In genomic region chr4:98542011-98542410, GRCh38 we compare ENCODE assay signal across 22 cellular contexts.
DNase-seq lines count a peak whose midpoint lies in the region; ATAC-seq, FAIRE-seq and TF ChIP-seq lines count a peak whose summit lies in the region.
"Had no signal": no experiment of that assay in that cellular context is flagged by ENCODE, and none has a peak within 500 bp of the region (broad histone marks: within the 10 kb centered on the region; RNA-seq: fewer than 3 reads in every experiment).

No MANE protein-coding gene starts in this region.

- H3K27ac ChIP-seq in foreskin keratinocyte, result peak overlapping the region; percentile 27
- no peak overlapping the region for H3K27ac ChIP-seq in HepG2 (ENCODE audit: extremely low read length, insufficient read depth, low read length)
- no peak overlapping the region for H3K27ac ChIP-seq in mammary epithelial cell (ENCODE audit: insufficient read depth, low read depth, low read length)
- H3K27ac ChIP-seq: 22Rv1, BLaER1, C4-2B had no signal

- no peak overlapping the region for H3K4me2 ChIP-seq in HepG2 (ENCODE audit: low read depth, low read length)
- H3K4me2 ChIP-seq in mammary epithelial cell (ENCODE audit: insufficient read depth, low read depth, low read length), result no peak overlapping the region
- H3K4me2 ChIP-seq: BLaER1, GM23338 had no signal

- H3K79me2 ChIP-seq in HepG2 (ENCODE audit: insufficient read depth, low read length) (no peaks in the 10 kb centered on the region), mammary epithelial cell (ENCODE audit: insufficient read depth, low read length) (peaks cover 78% of the 10 kb centered on the region)

- H3K27me3 ChIP-seq in bronchial epithelial cell (ENCODE audit: control insufficient read depth, insufficient read depth, low read length) (no peaks in the 10 kb centered on the region), foreskin keratinocyte (no peaks in the 10 kb centered on the region), HepG2 (ENCODE audit: control insufficient read depth in 1 of 2, insufficient read depth in 2 of 2, low read length in 2 of 2) (peaks cover 0 to 5% of the 10 kb centered on the region in 2 experiments; a peak in 1 of 5 replicates), mammary epithelial cell (ENCODE audit: insufficient read depth, low read length) (no peaks in the 10 kb centered on the region)
- H3K27me3 ChIP-seq: BLaER1 had no signal

- ATAC-seq in esophagus mucosa, result peak; percentile 81
- peak; percentile 69 for ATAC-seq in foreskin keratinocyte
- no peak for ATAC-seq in HepG2
- ATAC-seq in GM19328 (IDR thresholded peaks at IDR 0.05; ENCODE audit: unreplicated experiment), result no peak
- ATAC-seq: CD8-positive, alpha-beta T cell; GM23338; HCT116 had no signal

- peak; percentile 20 for DNase-seq in NCI-H69 (lab: John Stamatoyannopoulos, UW)
- DNase-seq in bronchial epithelial cell (ENCODE audit: low read depth), result peak; percentile 90
- peak in 1 of 2 donors; percentile 58 for DNase-seq in foreskin keratinocyte
- DNase-seq in HPDE6-E6E7 (ENCODE audit: extremely low spot score), result no peak
- no peak for DNase-seq in HepG2 (ENCODE audit: low spot score)
- no peak for DNase-seq in mammary epithelial cell
- DNase-seq: Caco-2; CD4-positive, CD25-positive, alpha-beta regulatory T cell; CD8-positive, alpha-beta T cell; DMS153; DND-41; H9 had no signal

- no peaks in the 10 kb centered on the region for H4K20me1 ChIP-seq in HepG2 (ENCODE audit: insufficient read depth, low read length)
- no peaks in the 10 kb centered on the region for H4K20me1 ChIP-seq in mammary epithelial cell (ENCODE audit: insufficient read depth, low read length)
- H4K20me1 ChIP-seq: BLaER1 had no signal

- no peak for TF ChIP-seq POLR2A in HepG2 (IDR thresholded peaks at IDR 0.05; ENCODE audit: insufficient read depth in 1 of 2, low read depth in 2 of 2, low read length in 2 of 2)

- BruUV-seq in HepG2 (replicated peaks; lab: Mats Ljungman, UMichigan) (no TSS peak), mammary epithelial cell (replicated peaks; lab: Mats Ljungman, UMichigan) (no TSS peak)

- H3K4me3 ChIP-seq in bronchial epithelial cell (ENCODE audit: low read depth, low read length) (no peak overlapping the region), HepG2 (replicated peaks in 1 of 3; ENCODE audit: insufficient read depth in 1 of 3, low read depth in 2 of 3, low read length in 3 of 3) (no peak overlapping the region), mammary epithelial cell (replicated peaks in 1 of 3; ENCODE audit: insufficient read depth in 1 of 3, low read depth in 2 of 3, low read length in 3 of 3) (no peak overlapping the region)
- H3K4me3 ChIP-seq: BLaER1, GM23338 had no signal

- intact Hi-C loops in HepG2 (cut with micrococcal nuclease; ENCODE audit: unreplicated experiment), result no loop called here
- intact Hi-C loops in mammary epithelial cell (cut with micrococcal nuclease), result loop anchor here (10.0 kb wide), 1 partner anchor 253 kb away; no protein-coding TSS in a partner anchor

- no peaks in the 10 kb centered on the region for H3K36me3 ChIP-seq in bronchial epithelial cell (ENCODE audit: control insufficient read depth, insufficient read depth, low read length)
- no peaks in the 10 kb centered on the region for H3K36me3 ChIP-seq in HepG2 (replicated peaks in 1 of 2; ENCODE audit: control insufficient read depth in 1 of 2, insufficient read depth in 2 of 2, low read length in 2 of 2)
- no peaks in the 10 kb centered on the region for H3K36me3 ChIP-seq in mammary epithelial cell (ENCODE audit: insufficient read depth, low read length)
- H3K36me3 ChIP-seq: BLaER1 had no signal

- POLR2A ChIA-PET in HepG2 (lab: Yijun Ruan, JAX), result no interaction called here

- no peak for TF ChIP-seq EP300 in HepG2 (IDR thresholded peaks at IDR 0.05; ENCODE audit: low read depth in 2 of 2, low read length in 2 of 2)
- no peak for TF ChIP-seq EP300 in HepG2 (CRISPR knock-in tag; IDR thresholded peaks at IDR 0.05; ENCODE audit: borderline replicate concordance)

- no peak overlapping the region for H3K9ac ChIP-seq in HepG2 (ENCODE audit: insufficient read depth, low read depth, low read length)
- H3K9ac ChIP-seq in mammary epithelial cell (ENCODE audit: insufficient read depth, low read length), result no peak overlapping the region
- H3K9ac ChIP-seq: BLaER1 had no signal

- H3K4me1 ChIP-seq in foreskin keratinocyte (peaks cover 24% of the 10 kb centered on the region), HepG2 (ENCODE audit: insufficient read depth, low read length) (no peaks in the 10 kb centered on the region), mammary epithelial cell (ENCODE audit: insufficient read depth, low read length) (peaks cover 28% of the 10 kb centered on the region)
- H3K4me1 ChIP-seq: BLaER1, Caco-2 had no signal

- no peak for TF ChIP-seq CTCF in bronchial epithelial cell (IDR thresholded peaks at IDR 0.05; ENCODE audit: insufficient read depth, low read length, severe bottlenecking)
- no peak for TF ChIP-seq CTCF in foreskin keratinocyte (conservative IDR thresholded peaks at IDR 0.05)
- TF ChIP-seq CTCF in HepG2 (CRISPR knock-in tag; IDR thresholded peaks at IDR 0.05), result no peak
- no peak for TF ChIP-seq CTCF in mammary epithelial cell (conservative IDR thresholded peaks at IDR 0.05 in 1 of 2, IDR thresholded peaks at IDR 0.05 in 1 of 2; ENCODE audit: extremely low read depth in 1 of 2, insufficient read depth in 1 of 2, low read depth in 1 of 2, low read length in 2 of 2)

- FAIRE-seq in bronchial epithelial cell (lab: Jason Lieb, UNC), result no peak
- FAIRE-seq in HepG2 (lab: Jason Lieb, UNC), result no peak
- FAIRE-seq: A204.1, G401.6, GM12892 had no signal

- TF ChIP-seq RAD21 in HepG2 (CRISPR knock-in tag; IDR thresholded peaks at IDR 0.05), result no peak

- H2AFZ ChIP-seq in HepG2 (ENCODE audit: low read length) (no peak overlapping the region), mammary epithelial cell (ENCODE audit: low read depth, low read length) (no peak overlapping the region)
- H2AFZ ChIP-seq: GM23338 had no signal

- 26% methylated on average over 2 of the region's 2 CpGs for WGBS in HepG2 (ENCODE audit: low lambda C conversion rate)
- 76% methylated on average over 2 of the region's 2 CpGs for WGBS in mammary epithelial cell (ENCODE audit: low coverage, missing lambda C conversion rate)

- dilution Hi-C loops in mammary epithelial cell (cut with HindIII; ENCODE audit: low sequenced_read_pairs), result no loop called here

- H3K9me3 ChIP-seq in HepG2 (ENCODE audit: low read length), result no peaks in the 10 kb centered on the region
- no peaks in the 10 kb centered on the region for H3K9me3 ChIP-seq in mammary epithelial cell (replicated peaks; ENCODE audit: insufficient read depth, low read length)
- H3K9me3 ChIP-seq: Caco-2 had no signal

- in situ Hi-C loops in HepG2 (cut with HindIII; ENCODE audit: extremely low pct_ligation_motif_present, low pct_unique_long_range_greater_than_20kb), result no loop called here
- in situ Hi-C loops in mammary epithelial cell (cut with MboI; ENCODE audit: low sequenced_read_pairs in 2 of 2), result no loop called here

- CTCF ChIA-PET in HepG2 (lab: Yijun Ruan, JAX; ENCODE audit: low intra/inter-chr PET ratio, low total read pairs) (no interaction called here), mammary epithelial cell (lab: Charles Lee; ENCODE audit: low non-redundant PET) (no interaction called here)

TF ChIP-seq in HepG2, 621 proteins besides CTCF, POLR2A, EP300 and RAD21:
- TF ChIP-seq, protein P1, sequence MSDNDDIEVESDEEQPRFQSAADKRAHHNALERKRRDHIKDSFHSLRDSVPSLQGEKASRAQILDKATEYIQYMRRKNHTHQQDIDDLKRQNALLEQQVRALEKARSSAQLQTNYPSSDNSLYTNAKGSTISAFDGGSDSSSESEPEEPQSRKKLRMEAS (IDR thresholded peaks at IDR 0.05), result no peak
- TF ChIP-seq ZNF33B (CRISPR knock-in tag; IDR thresholded peaks at IDR 0.05) (no peak), ZBTB21 (CRISPR knock-in tag; IDR thresholded peaks at IDR 0.05) (no peak), NR1H2 (CRISPR knock-in tag; IDR thresholded peaks at IDR 0.05; ENCODE audit: borderline replicate concordance, low read depth) (no peak), ZNF138 (CRISPR knock-in tag; IDR thresholded peaks at IDR 0.05; ENCODE audit: low read depth) (no peak), HNRNPUL1 (IDR thresholded peaks at IDR 0.05; ENCODE audit: low read depth, low read length) (no peak), TOE1 (CRISPR knock-in tag; IDR thresholded peaks at IDR 0.05) (no peak), FOXK1 (CRISPR knock-in tag; IDR thresholded peaks at IDR 0.05; ENCODE audit: borderline replicate concordance, low read depth) (no peak), KMT2A (CRISPR knock-in tag; IDR thresholded peaks at IDR 0.05) (no peak)
- TF ChIP-seq, protein P2, sequence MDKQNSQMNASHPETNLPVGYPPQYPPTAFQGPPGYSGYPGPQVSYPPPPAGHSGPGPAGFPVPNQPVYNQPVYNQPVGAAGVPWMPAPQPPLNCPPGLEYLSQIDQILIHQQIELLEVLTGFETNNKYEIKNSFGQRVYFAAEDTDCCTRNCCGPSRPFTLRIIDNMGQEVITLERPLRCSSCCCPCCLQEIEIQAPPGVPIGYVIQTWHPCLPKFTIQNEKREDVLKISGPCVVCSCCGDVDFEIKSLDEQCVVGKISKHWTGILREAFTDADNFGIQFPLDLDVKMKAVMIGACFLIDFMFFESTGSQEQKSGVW (CRISPR knock-in tag; IDR thresholded peaks at IDR 0.05; ENCODE audit: borderline replicate concordance), result no peak
TF ChIP-seq in HepG2: peak in this region for 0.

Comparison
In these comparisons a context has a peak if more than half of its experiments do, and no peak if none do; other contexts are left out.
1. DNase-seq: peak in NCI-H69 (single experiment) and bronchial epithelial cell (single experiment); none in HPDE6-E6E7 (single experiment), HepG2 (single experiment) and mammary epithelial cell (single experiment).
2. ATAC-seq: peak in esophagus mucosa (single experiment) and foreskin keratinocyte (single experiment); none in HepG2 (single experiment) and GM19328 (single experiment).